Comparison of ENCODE assay signal across 22 cellular contexts in genomic region chr5:127739807-127740384, GRCh38. TPM values are rescaled to one million over a fixed set of nuclear protein-coding genes. Genes with fewer than 3 reads are reported as not detected.
A peak's percentile ranks its signal among the peaks of the same experiment; 100 is the strongest.
DNase-seq lines count a peak whose midpoint lies in the region; TF ChIP-seq lines count a peak whose summit lies in the region.
"Had no signal": no experiment of that assay in that cellular context is flagged by ENCODE, and none has a peak within 500 bp of the region (broad histone marks: within the 10 kb centered on the region; RNA-seq: fewer than 3 reads in every experiment).

No MANE protein-coding gene starts in this region.

- H4K20me1 ChIP-seq in hepatocyte (ENCODE audit: insufficient read depth, poor library complexity, severe bottlenecking): no peaks in the 10 kb centered on the region

- no peaks in the 10 kb centered on the region for H3K9me3 ChIP-seq in HUES6 (ENCODE audit: control insufficient read depth, insufficient read depth, low read depth, low read length)
- H3K9me3 ChIP-seq in NT2/D1 (ENCODE audit: insufficient read depth, low read length): no peaks in the 10 kb centered on the region
- no peaks in the 10 kb centered on the region for H3K9me3 ChIP-seq in hepatocyte (ENCODE audit: low read depth)
- H3K9me3 ChIP-seq in parathyroid adenoma (ENCODE audit: control insufficient read depth, low read length): no peaks in the 10 kb centered on the region
- H3K9me3 ChIP-seq: adrenal gland, thyroid gland had no signal

- H3K27ac ChIP-seq in HUES6 (ENCODE audit: low read depth, low read length) (no peak overlapping the region), hepatocyte (no peak overlapping the region), parathyroid adenoma (peak overlapping the region; percentile 53)
- H3K27ac ChIP-seq: adrenal gland, thyroid gland had no signal

- H3K27me3 ChIP-seq in HUES6 (ENCODE audit: control insufficient read depth, insufficient read depth, low read length) (no peaks in the 10 kb centered on the region), NT2/D1 (ENCODE audit: insufficient read depth, insufficient read length) (no peaks in the 10 kb centered on the region), hepatocyte (no peaks in the 10 kb centered on the region), parathyroid adenoma (ENCODE audit: control insufficient read depth, insufficient read depth, low read length) (no peaks in the 10 kb centered on the region)
- H3K27me3 ChIP-seq: adrenal gland, thyroid gland had no signal

- H3K79me2 ChIP-seq in hepatocyte: no peaks in the 10 kb centered on the region
- H3K79me2 ChIP-seq in parathyroid adenoma: no peaks in the 10 kb centered on the region

- H3K4me1 ChIP-seq in HUES6 (ENCODE audit: control insufficient read depth, insufficient read depth, low read length) (peaks cover 4% of the 10 kb centered on the region), NT2/D1 (ENCODE audit: insufficient read depth, insufficient read length) (no peaks in the 10 kb centered on the region), hepatocyte (ENCODE audit: insufficient read depth) (no peaks in the 10 kb centered on the region), parathyroid adenoma (no peaks in the 10 kb centered on the region)
- H3K4me1 ChIP-seq: adrenal gland, thyroid gland had no signal

- peak overlapping the region; percentile 32 for H3K4me2 ChIP-seq in hepatocyte
- H3K4me2 ChIP-seq in parathyroid adenoma (ENCODE audit: low read length): no peak overlapping the region

- H3K4me3 ChIP-seq in HUES6 (ENCODE audit: low read depth, low read length) (peak overlapping the region; percentile 68), NT2/D1 (ENCODE audit: insufficient read length, low read depth) (peak overlapping the region; percentile 28), hepatocyte (no peak overlapping the region), parathyroid adenoma (ENCODE audit: low read depth, low read length) (no peak overlapping the region)
- H3K4me3 ChIP-seq: adrenal gland, thyroid gland had no signal

- H3K36me3 ChIP-seq in HUES6 (ENCODE audit: control insufficient read depth, insufficient read depth, low read length) (no peaks in the 10 kb centered on the region), NT2/D1 (ENCODE audit: insufficient read depth, insufficient read length, low read length) (no peaks in the 10 kb centered on the region), hepatocyte (replicated peaks; ENCODE audit: insufficient read depth, low read depth) (no peaks in the 10 kb centered on the region), parathyroid adenoma (ENCODE audit: control insufficient read depth, insufficient read depth, low read length) (no peaks in the 10 kb centered on the region)
- H3K36me3 ChIP-seq: adrenal gland, thyroid gland had no signal

- no peak for DNase-seq in NT2/D1 (ENCODE audit: low read depth, low spot score)
- no peak for DNase-seq in hepatocyte (ENCODE audit: low spot score)
- DNase-seq in dermis blood vessel endothelial cell: no peak
- DNase-seq in COLO829 (ENCODE audit: low spot score): no peak
- DNase-seq in iPS-NIHi11 (ENCODE audit: low spot score): no peak
- DNase-seq: activated CD4-positive, alpha-beta T cell treated with anti-CD3 and anti-CD28 coated beads, Interleukin-2, amount 50 U/mL, for 48 hours; activated gamma-delta T cell treated with Interleukin-2 at 50 U/mL for 16 hours; adrenal gland; CD4-positive, alpha-beta T cell; DMS79; foreskin fibroblast; hypothalamus; naive B cell; posterior cingulate gyrus; stimulated activated naive CD8-positive, alpha-beta T cell treated with anti-CD3 and anti-CD28 coated beads, Interleukin-15, Interleukin-2, amounts not matched to agents 100 U/mL and 50 U/mL, for 24 hours; T-helper 17 cell; thyroid gland had no signal

- H2AFZ ChIP-seq in hepatocyte: no peak overlapping the region
- peak overlapping the region; percentile 40 for H2AFZ ChIP-seq in parathyroid adenoma

- H3K9me2 ChIP-seq in hepatocyte (replicated peaks; ENCODE audit: insufficient read depth): no peaks in the 10 kb centered on the region

- TF ChIP-seq CTCF in hepatocyte (IDR thresholded peaks at IDR 0.05; ENCODE audit: poor library complexity) (no peak), parathyroid adenoma (IDR thresholded peaks at IDR 0.05) (no peak)

- WGBS in hepatocyte (ENCODE audit: low lambda C conversion rate, missing lambda C conversion rate): 81% methylated on average over 7 of the region's 10 CpGs

- H3K9ac ChIP-seq in HUES6 (ENCODE audit: low read length) (peak overlapping the region; percentile 49), NT2/D1 (ENCODE audit: insufficient read length, low read depth) (no peak overlapping the region), parathyroid adenoma (no peak overlapping the region)

RNA-seq across cellular contexts. Expression of gene CCDC192, which starts 36.7 kb away (rescaled TPM):
- total RNA-seq in hepatocyte: not detected in 2 replicates
- 0.39 and 0.69 TPM in 2 replicates for polyA plus RNA-seq in hepatocyte
- total RNA-seq in dermis blood vessel endothelial cell: not detected in 2 replicates
- total RNA-seq: CD4-positive, alpha-beta T cell; epithelial cell of proximal tubule; MCF 10A; skeletal muscle tissue had no signal

Comparison
In these comparisons a context has a peak if more than half of its experiments do, and no peak if none do; other contexts are left out.
1. H3K4me3 ChIP-seq: peak in HUES6 (single experiment) and NT2/D1 (single experiment); none in hepatocyte (single experiment) and parathyroid adenoma (single experiment).